Comparison of ENCODE assay signal across 19 cellular contexts in the genomic region with DNA sequence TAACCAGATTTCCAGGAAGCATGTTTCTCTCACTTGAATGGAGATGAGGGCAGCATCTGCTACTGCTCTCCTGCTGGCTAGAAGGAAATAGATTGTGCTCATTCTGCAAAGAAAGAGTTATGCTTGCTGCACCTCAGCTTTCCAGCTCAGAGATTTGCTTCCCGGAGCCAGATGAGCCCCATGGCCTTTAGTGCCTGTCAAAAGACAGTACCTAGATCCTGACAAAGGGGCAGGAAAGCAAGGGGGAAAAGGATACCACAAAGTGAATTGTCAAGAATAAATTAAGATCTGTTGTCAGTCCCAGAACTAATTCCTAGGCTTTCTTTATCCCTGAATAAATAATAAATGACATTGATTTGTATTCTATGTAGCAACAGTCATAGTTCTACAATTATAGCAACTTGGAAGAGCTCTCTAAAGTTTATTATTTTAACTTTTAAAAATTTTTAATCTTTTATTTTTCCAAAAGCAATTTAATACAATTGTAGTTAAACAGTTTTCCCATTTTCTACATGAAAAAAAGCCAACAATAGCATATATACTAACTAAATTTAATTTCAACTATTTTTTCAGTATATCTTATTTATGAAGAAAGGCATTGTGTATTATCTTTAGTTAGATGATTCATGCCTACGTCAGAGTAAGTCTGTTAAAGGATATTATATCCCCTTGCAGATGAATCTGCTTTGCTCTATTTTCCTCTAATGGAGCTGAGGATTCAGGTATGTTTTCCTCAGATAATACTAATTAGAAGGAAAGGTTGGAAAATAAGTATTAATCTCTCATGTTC.
A peak's percentile ranks its signal among the peaks of the same experiment; 100 is the strongest.
DNase-seq lines count a peak whose midpoint lies in the region; ATAC-seq, FAIRE-seq and TF ChIP-seq lines count a peak whose summit lies in the region.
"Had no signal": no experiment of that assay in that cellular context is flagged by ENCODE, and none has a peak within 500 bp of the region (broad histone marks: within the 10 kb centered on the region; RNA-seq: fewer than 3 reads in every experiment).

No MANE protein-coding gene starts in this region.

- H3K9ac ChIP-seq in endothelial cell of umbilical vein (replicated peaks; ENCODE audit: extremely low read depth, insufficient read depth, low read length): no peak overlapping the region

- H3K4me3 ChIP-seq in endothelial cell of umbilical vein (replicated peaks in 1 of 3; ENCODE audit: insufficient read depth in 1 of 3, low read depth in 1 of 3, low read length in 3 of 3) (no peak overlapping the region), neuron (ENCODE audit: low read length) (no peak overlapping the region)
- H3K4me3 ChIP-seq in effector memory CD4-positive, alpha-beta T cell (ENCODE audit: insufficient read depth, low read depth, low read length, poor library complexity, severe bottlenecking): no peak overlapping the region
- H3K4me3 ChIP-seq: coronary artery, esophagus muscularis mucosa, upper lobe of left lung had no signal

- H3K27ac Mint-ChIP-seq in T-helper 17 cell: no peak overlapping the region
- H3K27ac Mint-ChIP-seq: activated naive CD8-positive, alpha-beta T cell treated with anti-CD3 and anti-CD28 coated beads for 36 hours; natural killer cell; stimulated activated effector memory CD8-positive, alpha-beta T cell treated with anti-CD3 and anti-CD28 coated beads, Interleukin-12 subunit alpha, Interleukin-12 subunit beta, amount 100 ng/mL, for 72 hours had no signal

- BruUV-seq in endothelial cell of umbilical vein (replicated peaks; lab: Mats Ljungman, UMichigan): no TSS peak

- no peak overlapping the region for H3K27ac ChIP-seq in endothelial cell of umbilical vein (ENCODE audit: insufficient read depth, low read depth, low read length)
- H3K27ac ChIP-seq in effector memory CD4-positive, alpha-beta T cell (ENCODE audit: insufficient read depth, low read length, poor library complexity, severe bottlenecking): no peak overlapping the region
- H3K27ac ChIP-seq: C4-2B, coronary artery, esophagus muscularis mucosa, upper lobe of left lung had no signal

- DNase-seq in G401 (ENCODE audit: low spot score): peak; percentile 90
- peak; percentile 1 for DNase-seq in SK-N-DZ (ENCODE audit: low spot score)
- peak; percentile 19 for DNase-seq in endothelial cell of umbilical vein (ENCODE audit: low read depth, low spot score)
- no peak for DNase-seq in T-helper 17 cell
- no peak for DNase-seq in effector memory CD4-positive, alpha-beta T cell
- DNase-seq in medulla oblongata (ENCODE audit: extremely low spot score): no peak
- no peak for DNase-seq in stimulated activated CD4-positive, alpha-beta T cell treated with anti-CD3 and anti-CD28 coated beads, Interleukin-15, amount 100 ng/mL, for 24 hours
- DNase-seq: activated CD4-positive, alpha-beta T cell treated with anti-CD3 and anti-CD28 coated beads for 1 hour; activated naive CD8-positive, alpha-beta T cell treated with anti-CD3 and anti-CD28 coated beads for 36 hours; natural killer cell; NCI-H1105 treated with DMSO at 0.1 percent for 48 hours; T-helper 1 cell; upper lobe of left lung had no signal

- no peaks in the 10 kb centered on the region for H3K79me2 ChIP-seq in endothelial cell of umbilical vein (ENCODE audit: control insufficient read depth, insufficient read depth, low read length)

- peak overlapping the region; percentile 37 for H2AFZ ChIP-seq in endothelial cell of umbilical vein (ENCODE audit: low read depth, low read length)
- H2AFZ ChIP-seq in neuron (ENCODE audit: low read depth, low read length): peak overlapping the region; percentile 5

- no peak for FAIRE-seq in endothelial cell of umbilical vein (lab: Jason Lieb, UNC)
- FAIRE-seq: RCC 7860 had no signal

- no peaks in the 10 kb centered on the region for H3K4me1 Mint-ChIP-seq in T-helper 17 cell
- H3K4me1 Mint-ChIP-seq: activated naive CD8-positive, alpha-beta T cell treated with anti-CD3 and anti-CD28 coated beads for 36 hours; stimulated activated effector memory CD8-positive, alpha-beta T cell treated with anti-CD3 and anti-CD28 coated beads, Interleukin-12 subunit alpha, Interleukin-12 subunit beta, amount 100 ng/mL, for 72 hours had no signal

- H3K9me1 ChIP-seq in endothelial cell of umbilical vein (replicated peaks; ENCODE audit: control insufficient read depth, extremely low read depth, insufficient read depth, low read length): no peaks in the 10 kb centered on the region

- H3K27me3 ChIP-seq in endothelial cell of umbilical vein (ENCODE audit: control insufficient read depth in 2 of 2, insufficient read depth in 2 of 2, low read length in 2 of 2): no peaks in the 10 kb centered on the region
- H3K27me3 ChIP-seq in neuron (ENCODE audit: insufficient read depth, low read length): no peaks in the 10 kb centered on the region
- H3K27me3 ChIP-seq in effector memory CD4-positive, alpha-beta T cell (replicated peaks; ENCODE audit: control insufficient read depth, insufficient read depth, low read length, poor library complexity, severe bottlenecking): no peaks in the 10 kb centered on the region
- H3K27me3 ChIP-seq: esophagus muscularis mucosa, upper lobe of left lung had no signal

- intact Hi-C loops in endothelial cell of umbilical vein (cut with micrococcal nuclease): no loop called here

- ATAC-seq in T-helper 17 cell: no peak
- ATAC-seq: natural killer cell; stimulated activated effector memory CD8-positive, alpha-beta T cell treated with anti-CD3 and anti-CD28 coated beads, Interleukin-12 subunit alpha, Interleukin-12 subunit beta, amount 100 ng/mL, for 72 hours had no signal

- dilution Hi-C loops in endothelial cell of umbilical vein (cut with MboI; ENCODE audit: extremely low pct_ligation_motif_present, low sequenced_read_pairs): no loop called here

- H3K9me3 ChIP-seq in endothelial cell of umbilical vein (replicated peaks; ENCODE audit: control insufficient read depth, insufficient read depth, low read length) (no peaks in the 10 kb centered on the region), neuron (ENCODE audit: low read length) (peaks cover 14% of the 10 kb centered on the region), T-helper 17 cell (ENCODE audit: control insufficient read depth, low read length, poor library complexity, severe bottlenecking) (no peaks in the 10 kb centered on the region)
- no peaks in the 10 kb centered on the region for H3K9me3 ChIP-seq in effector memory CD4-positive, alpha-beta T cell (ENCODE audit: control insufficient read depth, low read length)
- H3K9me3 ChIP-seq: esophagus muscularis mucosa had no signal

- no peak overlapping the region for H3K4me3 Mint-ChIP-seq in T-helper 17 cell
- H3K4me3 Mint-ChIP-seq: activated naive CD8-positive, alpha-beta T cell treated with anti-CD3 and anti-CD28 coated beads for 36 hours; natural killer cell; stimulated activated effector memory CD8-positive, alpha-beta T cell treated with anti-CD3 and anti-CD28 coated beads, Interleukin-12 subunit alpha, Interleukin-12 subunit beta, amount 100 ng/mL, for 72 hours had no signal

- H3K4me2 ChIP-seq in endothelial cell of umbilical vein (ENCODE audit: insufficient read depth, low read length): no peak overlapping the region

- H3K36me3 ChIP-seq in endothelial cell of umbilical vein (ENCODE audit: control insufficient read depth in 2 of 2, extremely low read depth in 1 of 2, insufficient read depth in 2 of 2, low read length in 2 of 2): no peaks in the 10 kb centered on the region
- no peaks in the 10 kb centered on the region for H3K36me3 ChIP-seq in neuron (ENCODE audit: insufficient read depth, low read length)
- no peaks in the 10 kb centered on the region for H3K36me3 ChIP-seq in effector memory CD4-positive, alpha-beta T cell (ENCODE audit: control insufficient read depth, insufficient read depth, low read length)
- H3K36me3 ChIP-seq: esophagus muscularis mucosa, upper lobe of left lung had no signal

- no peak for TF ChIP-seq POLR2A in endothelial cell of umbilical vein (IDR thresholded peaks at IDR 0.05; ENCODE audit: low read depth, low read length)

- TF ChIP-seq CTCF in endothelial cell of umbilical vein (IDR thresholded peaks at IDR 0.05; ENCODE audit: extremely low read depth in 1 of 2, insufficient read depth in 1 of 2, low read depth in 1 of 2, low read length in 2 of 2): no peak

- POLR2A ChIA-PET in endothelial cell of umbilical vein (lab: Charles Lee): no interaction called here

- no peaks in the 10 kb centered on the region for H3K36me3 Mint-ChIP-seq in T-helper 17 cell (ENCODE audit: low read depth)
- H3K36me3 Mint-ChIP-seq: activated naive CD8-positive, alpha-beta T cell treated with anti-CD3 and anti-CD28 coated beads for 36 hours; natural killer cell; stimulated activated effector memory CD8-positive, alpha-beta T cell treated with anti-CD3 and anti-CD28 coated beads, Interleukin-12 subunit alpha, Interleukin-12 subunit beta, amount 100 ng/mL, for 72 hours had no signal

- H3K27me3 Mint-ChIP-seq in T-helper 17 cell: no peaks in the 10 kb centered on the region
- H3K27me3 Mint-ChIP-seq: activated naive CD8-positive, alpha-beta T cell treated with anti-CD3 and anti-CD28 coated beads for 36 hours had no signal

- H3K4me1 ChIP-seq in endothelial cell of umbilical vein (ENCODE audit: control insufficient read depth, extremely low read depth, insufficient read depth, low read length): peaks cover 5% of the 10 kb centered on the region
- H3K4me1 ChIP-seq in neuron (ENCODE audit: insufficient read depth, low read length): peaks cover 40% of the 10 kb centered on the region
- no peaks in the 10 kb centered on the region for H3K4me1 ChIP-seq in effector memory CD4-positive, alpha-beta T cell (ENCODE audit: control insufficient read depth, insufficient read depth, low read length, poor library complexity, severe bottlenecking)
- H3K4me1 ChIP-seq: upper lobe of left lung had no signal

- in situ Hi-C loops in G401 (cut with HindIII; ENCODE audit: low sequenced_read_pairs): no loop called here

- no peaks in the 10 kb centered on the region for H4K20me1 ChIP-seq in endothelial cell of umbilical vein (replicated peaks; ENCODE audit: control insufficient read depth, extremely low read depth, insufficient read depth, low read length)

- CTCF ChIA-PET in endothelial cell of umbilical vein (lab: Charles Lee): interaction anchor here (1.1 to 1.4 kb wide), 2 partner anchors 15 to 57 kb away, joined by 3 to 4 read pairs; no protein-coding TSS in a partner anchor

TF ChIP-seq in endothelial cell of umbilical vein, 7 proteins besides CTCF, POLR2A, EP300 and RAD21 (continues in another document):
- TF ChIP-seq EZH2 (IDR thresholded peaks at IDR 0.05; ENCODE audit: borderline replicate concordance, low read depth, low read length, severe bottlenecking): no peak
- TF ChIP-seq JUN (IDR thresholded peaks at IDR 0.05; ENCODE audit: borderline replicate concordance, insufficient read depth, insufficient read length, low read depth): peak; percentile 2
- TF ChIP-seq POLR2AphosphoS5 (IDR thresholded peaks at IDR 0.05; ENCODE audit: insufficient read depth, low read depth, low read length): no peak
- TF ChIP-seq MAX (IDR thresholded peaks at IDR 0.05; ENCODE audit: insufficient read depth, insufficient read length): no peak
- TF ChIP-seq MYC (IDR thresholded peaks at IDR 0.05; ENCODE audit: low read depth, low read length): no peak

Comparison
In these comparisons a context has a peak if more than half of its experiments do, and no peak if none do; other contexts are left out.
1. DNase-seq: peak in G401 (single experiment), SK-N-DZ (single experiment) and endothelial cell of umbilical vein (single experiment); none in T-helper 17 cell (0 of 3), effector memory CD4-positive, alpha-beta T cell (0 of 3), medulla oblongata (single experiment) and stimulated activated CD4-positive, alpha-beta T cell treated with anti-CD3 and anti-CD28 coated beads, Interleukin-15, amount 100 ng/mL, for 24 hours (single experiment).